In the genomic region with DNA sequence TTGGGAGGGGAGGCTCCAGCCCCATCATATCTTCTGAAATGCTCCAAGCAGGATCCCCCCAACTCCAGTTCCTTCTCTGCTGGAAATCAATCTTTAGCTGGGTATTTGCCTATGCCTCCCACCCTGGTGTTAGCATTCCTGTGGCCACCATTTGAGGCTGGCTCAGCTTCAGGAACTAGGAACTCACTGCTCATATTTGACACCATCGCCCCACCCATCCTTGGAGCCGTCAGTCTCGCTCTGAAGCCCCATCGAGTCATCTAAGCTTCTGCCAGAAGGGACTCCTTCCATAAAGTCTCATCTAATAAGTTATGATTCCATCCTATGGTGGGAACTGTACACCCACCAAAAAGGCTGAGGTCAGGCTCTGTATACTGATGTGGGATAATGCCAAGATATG, we compare ENCODE assay signal across 15 cellular contexts. TPM values are rescaled to one million over a fixed set of nuclear protein-coding genes. Genes with fewer than 3 reads are reported as not detected.
A peak's percentile ranks its signal among the peaks of the same experiment; 100 is the strongest.
DNase-seq lines count a peak whose midpoint lies in the region; ATAC-seq and TF ChIP-seq lines count a peak whose summit lies in the region.
"Had no signal": no experiment of that assay in that cellular context is flagged by ENCODE, and none has a peak within 500 bp of the region (broad histone marks: within the 10 kb centered on the region; RNA-seq: fewer than 3 reads in every experiment).

No MANE protein-coding gene starts in this region.

- H3K4me3 ChIP-seq in AG10803 (ENCODE audit: low read length) (no peak overlapping the region), body of pancreas (no peak overlapping the region)

- no peaks in the 10 kb centered on the region for H3K9me3 ChIP-seq in body of pancreas

- TF ChIP-seq POLR2A in body of pancreas (IDR thresholded peaks at IDR 0.05) = no peak

- peaks cover 11 to 33% of the 10 kb centered on the region in 2 donors for H3K36me3 ChIP-seq in body of pancreas (replicated peaks in 1 of 2; ENCODE audit: insufficient read depth in 1 of 2, low read depth in 2 of 2)

- H3K4me1 Mint-ChIP-seq in HFFc6 (ENCODE audit: low read depth) = peaks cover 9% of the 10 kb centered on the region
- peaks cover 9% of the 10 kb centered on the region for H3K4me1 Mint-ChIP-seq in chondrocyte (ENCODE audit: low read depth)
- H3K4me1 Mint-ChIP-seq in immature natural killer cell = peaks cover 6% of the 10 kb centered on the region in 2 donors
- H3K4me1 Mint-ChIP-seq: CD4-positive, alpha-beta memory T cell had no signal

- no peak for ATAC-seq in HG02678 (IDR thresholded peaks at IDR 0.05; ENCODE audit: unreplicated experiment)
- ATAC-seq in body of pancreas = no peak

- TF ChIP-seq CTCF in AG10803 (conservative IDR thresholded peaks at IDR 0.05; ENCODE audit: low read length) (no peak), HFFc6 (IDR thresholded peaks at IDR 0.05) (no peak), chondrocyte (IDR thresholded peaks at IDR 0.05) (no peak), body of pancreas (IDR thresholded peaks at IDR 0.05) (no peak)

- no peak overlapping the region for H3K27ac ChIP-seq in body of pancreas

- peaks cover 5% of the 10 kb centered on the region for H3K4me1 ChIP-seq in body of pancreas

- H3K27ac Mint-ChIP-seq in HFFc6 (0 out of 2 replicates have a peak overlapping the region, but pooled peaks have one; percentile 6), chondrocyte (ENCODE audit: unreplicated experiment) (peak overlapping the region; percentile 19), immature natural killer cell (no peak overlapping the region)

- intact Hi-C loops in body of pancreas (cut with DNase I) = no loop called here

- no peak overlapping the region for H3K4me3 Mint-ChIP-seq in HFFc6
- no peak overlapping the region for H3K4me3 Mint-ChIP-seq in chondrocyte (ENCODE audit: unreplicated experiment)
- no peak overlapping the region for H3K4me3 Mint-ChIP-seq in immature natural killer cell

- DNase-seq in AG10803 (ENCODE audit: low read depth) (peak; percentile 16), HFFc6 (no peak), chondrocyte (ENCODE audit: low spot score) (peak; percentile 35), islet precursor cell (peak; percentile 46), NCI-H524 treated with DMSO at 0.1 percent for 48 hours (lab: John Stamatoyannopoulos, UW) (no peak), body of pancreas (no peak), immature natural killer cell (no peak)
- DNase-seq: CD4-positive, alpha-beta memory T cell; DND-41; GOT3; NCI-H1417; NCI-H2029; NCI-H510A treated with DMSO at 0.1 percent for 48 hours; SIG-M5 had no signal

- no peaks in the 10 kb centered on the region for H3K27me3 ChIP-seq in body of pancreas

- 93 to 100% methylated on average over 4 of the region's 4 CpGs for WGBS in body of pancreas, 2 donors

- peaks cover 13% of the 10 kb centered on the region for H3K36me3 Mint-ChIP-seq in HFFc6 (ENCODE audit: low read depth)
- H3K36me3 Mint-ChIP-seq in chondrocyte (ENCODE audit: low read depth) = peaks cover 18% of the 10 kb centered on the region
- H3K36me3 Mint-ChIP-seq in immature natural killer cell = peaks cover 13 to 30% (median 14%) of the 10 kb centered on the region in 3 donors

- peaks cover 1% of the 10 kb centered on the region; the same call in 1 of the 2 replicates for H3K27me3 Mint-ChIP-seq in HFFc6 (ENCODE audit: insufficient read depth)
- H3K27me3 Mint-ChIP-seq in chondrocyte (ENCODE audit: low read depth) = no peaks in the 10 kb centered on the region
- H3K27me3 Mint-ChIP-seq in immature natural killer cell (ENCODE audit: low read depth in 3 of 3) = peaks cover 0 to 3% (median 0%) of the 10 kb centered on the region in 3 donors
- H3K27me3 Mint-ChIP-seq: CD4-positive, alpha-beta memory T cell had no signal

- H3K9me3 Mint-ChIP-seq in HFFc6 (no peaks in the 10 kb centered on the region), chondrocyte (ENCODE audit: low read depth) (no peaks in the 10 kb centered on the region), immature natural killer cell (no peaks in the 10 kb centered on the region)

RNA-seq across cellular contexts. Expression of gene PRKCD, which starts 26.4 kb away (rescaled TPM):
- total RNA-seq in HFFc6 (2021; fragmentation: NEBNext Ultra II Directional; extraction: Animal tissue kit (Norgen Biotek cat#: 25700)) = 10 to 100 TPM; 15.5 to 21.9 (median 20.0) TPM
- total RNA-seq in chondrocyte = 11.6 to 20.0 TPM (median 17.1 TPM) in 3 replicates
- 10 to 100 TPM; 15.5 to 16.9 TPM for total RNA-seq in body of pancreas
- 10 to 100 TPM; 14.7 to 36.8 (median 26.1) TPM for polyA plus RNA-seq in immature natural killer cell

RNA-seq across cellular contexts. Expression of gene RFT1, which starts 57.2 kb away (rescaled TPM):
- 10 to 100 TPM; 32.9 to 39.6 (median 34.7) TPM for total RNA-seq in HFFc6 (2021; fragmentation: NEBNext Ultra II Directional; extraction: Animal tissue kit (Norgen Biotek cat#: 25700))
- total RNA-seq in chondrocyte (13.9 to 19.3 TPM (median 14.8 TPM) in 3 replicates), body of pancreas (10 to 100 TPM; 10.6 to 19.8 TPM)
- 10 to 100 TPM; 14.2 to 29.2 (median 21.7) TPM for polyA plus RNA-seq in immature natural killer cell

Comparison
In these comparisons a context has a peak if more than half of its experiments do, and no peak if none do; other contexts are left out.
1. DNase-seq: peak in AG10803 (single experiment), chondrocyte (single experiment) and islet precursor cell (single experiment); none in HFFc6 (single experiment), NCI-H524 treated with DMSO at 0.1 percent for 48 hours (single experiment), body of pancreas (0 of 4) and immature natural killer cell (0 of 3).
2. H3K27ac Mint-ChIP-seq: peak in HFFc6 (single experiment) and chondrocyte (single experiment); none in immature natural killer cell (0 of 6).